ENCODE assay signal across 15 cellular contexts in the genomic region with DNA sequence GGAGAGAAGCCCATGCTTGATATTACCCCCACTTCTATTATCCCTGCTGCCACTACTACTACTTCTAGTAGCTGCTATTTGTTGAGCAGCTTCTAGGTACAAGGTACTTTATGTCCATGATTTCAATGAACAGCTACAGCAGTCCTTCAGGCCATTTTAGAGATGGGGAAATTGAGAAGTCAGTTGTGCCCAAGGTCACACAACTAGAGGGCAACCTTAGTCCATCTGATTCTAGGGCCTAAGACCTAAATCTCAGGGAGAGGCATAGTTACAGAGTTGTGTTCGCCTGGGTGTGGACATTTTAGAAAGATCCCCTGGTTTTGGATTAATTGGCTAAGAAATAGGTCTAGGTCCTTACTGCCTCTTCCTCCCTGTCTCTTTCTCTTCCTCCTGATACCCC. TPM values are rescaled to one million over a fixed set of nuclear protein-coding genes. Genes with fewer than 3 reads are reported as not detected.
DNase-seq lines count a peak whose midpoint lies in the region; ATAC-seq and TF ChIP-seq lines count a peak whose summit lies in the region.
"Had no signal": no experiment of that assay in that cellular context is flagged by ENCODE, and none has a peak within 500 bp of the region (broad histone marks: within the 10 kb centered on the region; RNA-seq: fewer than 3 reads in every experiment).

No MANE protein-coding gene starts in this region.

- H3K9me3 ChIP-seq in HEK293 (ENCODE audit: control insufficient read depth, insufficient read depth, low read depth, low read length) = no peaks in the 10 kb centered on the region
- no peaks in the 10 kb centered on the region for H3K9me3 ChIP-seq in colonic mucosa
- H3K9me3 ChIP-seq: body of pancreas had no signal

- H3K4me3 Mint-ChIP-seq in Calu3 (ENCODE audit: low read depth, unreplicated experiment) = no peak overlapping the region
- peak overlapping the region; percentile 10 for H3K4me3 Mint-ChIP-seq in osteocyte (ENCODE audit: unreplicated experiment)
- H3K4me3 Mint-ChIP-seq: activated B cell treated with CpG ODN at 0.5 μM for 24 hours; activated T-cell treated with anti-CD3 and anti-CD28 coated beads, Interleukin-2, amount 50 U/mL, for 72 hours had no signal

- H3K27ac ChIP-seq in HEK293 (ENCODE audit: extremely low read depth, low read depth, low read length) = no peak overlapping the region
- peak overlapping the region; percentile 85 for H3K27ac ChIP-seq in colonic mucosa
- H3K27ac ChIP-seq: body of pancreas had no signal

- CTCF ChIA-PET in Calu3 (lab: Charles Lee) (interaction anchor here (0.8 kb wide), 1 partner anchor 18 kb away, joined by 3 read pairs; no protein-coding TSS in a partner anchor), HEK293 (lab: Yijun Ruan, JAX) (interaction anchor here (0.7 to 0.9 kb wide), 3 partner anchors 9 to 64 kb away, joined by 3 to 4 read pairs (median 3); no protein-coding TSS in a partner anchor)

- no TSS peak for BruUV-seq in Calu3 (replicated peaks; lab: Mats Ljungman, UMichigan)

- POLR2A ChIA-PET in HEK293 (lab: Yijun Ruan, JAX) = no interaction called here

- no peak for ATAC-seq in GM18907 (IDR thresholded peaks at IDR 0.05; ENCODE audit: unreplicated experiment)
- ATAC-seq: activated T-cell treated with anti-CD3 and anti-CD28 coated beads, Interleukin-2, amount 50 U/mL, for 72 hours; body of pancreas had no signal

- H3K27me3 ChIP-seq in colonic mucosa = no peaks in the 10 kb centered on the region
- H3K27me3 ChIP-seq: body of pancreas had no signal

- intact Hi-C loops in Calu3 (cut with micrococcal nuclease; ENCODE audit: unreplicated experiment) (loop anchor here (5.0 kb wide), 1 partner anchor 35 kb away; no protein-coding TSS in a partner anchor), colonic mucosa (cut with DNase I) (no loop called here)

- H3K36me3 ChIP-seq in HEK293 (ENCODE audit: control insufficient read depth in 2 of 2, insufficient read depth in 1 of 2, low read length in 2 of 2) = peaks cover 0 to 11% of the 10 kb centered on the region in 2 experiments; a peak in 1 of 3 replicates
- no peaks in the 10 kb centered on the region for H3K36me3 ChIP-seq in colonic mucosa

- peak overlapping the region in 1 of 2 donors; percentile 72 for H3K9ac ChIP-seq in colonic mucosa (ENCODE audit: low read depth in 2 of 2, low read length in 2 of 2)

- H3K27me3 Mint-ChIP-seq in Calu3 (ENCODE audit: unreplicated experiment) (no peaks in the 10 kb centered on the region), osteocyte (ENCODE audit: unreplicated experiment) (no peaks in the 10 kb centered on the region)

- H3K27ac Mint-ChIP-seq in Calu3 (ENCODE audit: unreplicated experiment) = peak overlapping the region; percentile 93
- peak overlapping the region; percentile 94 for H3K27ac Mint-ChIP-seq in osteocyte (ENCODE audit: unreplicated experiment)
- H3K27ac Mint-ChIP-seq: activated B cell treated with CpG ODN at 0.5 μM for 24 hours; activated T-cell treated with anti-CD3 and anti-CD28 coated beads, Interleukin-2, amount 50 U/mL, for 72 hours had no signal

- TF ChIP-seq CTCF in Calu3 (IDR thresholded peaks at IDR 0.05; ENCODE audit: unreplicated experiment) = no peak
- no peak for TF ChIP-seq CTCF in HEK293 (tag by site-specific recombination; IDR thresholded peaks at IDR 0.05)
- TF ChIP-seq CTCF in colonic mucosa (IDR thresholded peaks at IDR 0.05) = no peak
- TF ChIP-seq CTCF in osteocyte (IDR thresholded peaks at IDR 0.05) = no peak

- H3K4me1 ChIP-seq in HEK293 (ENCODE audit: control insufficient read depth, insufficient read depth, low read length) (no peaks in the 10 kb centered on the region), colonic mucosa (peaks cover 51% of the 10 kb centered on the region)

- H3K4me3 ChIP-seq in HEK293 (ENCODE audit: low read depth, low read length) (no peak overlapping the region), colonic mucosa (no peak overlapping the region)
- H3K4me3 ChIP-seq: body of pancreas had no signal

- H3K9me3 Mint-ChIP-seq in Calu3 (ENCODE audit: low read depth, unreplicated experiment) = no peaks in the 10 kb centered on the region
- H3K9me3 Mint-ChIP-seq in osteocyte (ENCODE audit: unreplicated experiment) = no peaks in the 10 kb centered on the region
- H3K9me3 Mint-ChIP-seq: activated B cell treated with CpG ODN at 0.5 μM for 24 hours; activated T-cell treated with anti-CD3 and anti-CD28 coated beads, Interleukin-2, amount 50 U/mL, for 72 hours had no signal

- DNase-seq in Calu3 = no peak
- no peak for DNase-seq in colonic mucosa
- no peak for DNase-seq in osteocyte (ENCODE audit: extremely low spot score, unreplicated experiment)
- DNase-seq in NCI-H345 treated with DMSO at 0.1 percent for 48 hours (lab: John Stamatoyannopoulos, UW; ENCODE audit: unreplicated experiment) = no peak
- no peak for DNase-seq in UCSD-AML1 (lab: John Stamatoyannopoulos, UW; ENCODE audit: unreplicated experiment)
- DNase-seq in RKO (ENCODE audit: low spot score) = no peak
- DNase-seq: activated B cell treated with CpG ODN at 0.5 μM for 24 hours; activated T-cell treated with anti-CD3 and anti-CD28 coated beads, Interleukin-2, amount 50 U/mL, for 72 hours; body of pancreas; KBM-7; NCI-H187 treated with DMSO at 0.1 percent for 48 hours; posterior cingulate gyrus; stimulated activated CD4-positive, alpha-beta T cell treated with anti-CD3 and anti-CD28 coated beads, Interleukin-2, amount 100 ng/mL, for 24 hours had no signal

- H3K4me1 Mint-ChIP-seq in Calu3 (ENCODE audit: low read depth, unreplicated experiment) = peaks cover 81% of the 10 kb centered on the region
- peaks cover 78% of the 10 kb centered on the region for H3K4me1 Mint-ChIP-seq in osteocyte (ENCODE audit: unreplicated experiment)
- H3K4me1 Mint-ChIP-seq: activated B cell treated with CpG ODN at 0.5 μM for 24 hours had no signal

- peaks cover 72% of the 10 kb centered on the region for H3K36me3 Mint-ChIP-seq in Calu3 (ENCODE audit: insufficient read depth, unreplicated experiment)
- no peaks in the 10 kb centered on the region for H3K36me3 Mint-ChIP-seq in osteocyte (ENCODE audit: unreplicated experiment)

TF ChIP-seq in HEK293, 187 proteins besides CTCF, POLR2A, EP300 and RAD21:
- TF ChIP-seq ZNF664 (tag by site-specific recombination; IDR thresholded peaks at IDR 0.05) (peak; percentile 31; the same call in 1 of the 2 replicates), ZNF16 (tag by site-specific recombination; IDR thresholded peaks at IDR 0.05; ENCODE audit: low read depth) (no peak), ZNF223 (tag by site-specific recombination; IDR thresholded peaks at IDR 0.05) (no peak), ZFP37 (tag by site-specific recombination; IDR thresholded peaks at IDR 0.05) (no peak)

RNA-seq across cellular contexts. Expression of gene MICAL2, which starts 52.3 kb away (rescaled TPM):
- total RNA-seq in Calu3 (2022) (191 and 202 TPM in 2 replicates), colonic mucosa (100 to 1,000 TPM; 194 TPM), osteocyte (19.5 and 20.8 TPM in 2 replicates)
